Comparison of ENCODE assay signal across 1 cellular context in genomic region chr1:178660484-178660883, GRCh38.
TF ChIP-seq lines count a peak whose summit lies in the region.

No MANE protein-coding gene starts in this region.

TF ChIP-seq in GM12878, 131 proteins besides CTCF, POLR2A, EP300 and RAD21 (continued from another document):
- TF ChIP-seq MEF2A (IDR thresholded peaks at IDR 0.05; ENCODE audit: insufficient read depth, low read depth, low read length): 0 out of 2 replicates have a peak, but pooled peaks have one; percentile 30
- 0 out of 2 replicates have a peak, but pooled peaks have one; percentile 26 for TF ChIP-seq JUNB (IDR thresholded peaks at IDR 0.05)
- TF ChIP-seq CBFB (IDR thresholded peaks at IDR 0.05; ENCODE audit: low read depth): no peak
TF ChIP-seq in GM12878: peak in this region for 6.
